10 cellular contexts compared by ENCODE assay signal in genomic region chr4:7872264-7872771, GRCh38.
DNase-seq lines count a peak whose midpoint lies in the region; ATAC-seq and TF ChIP-seq lines count a peak whose summit lies in the region.
"Had no signal": no experiment of that assay in that cellular context is flagged by ENCODE, and none has a peak within 500 bp of the region (broad histone marks: within the 10 kb centered on the region; RNA-seq: fewer than 3 reads in every experiment).

No MANE protein-coding gene starts in this region.

- H3K36me3 ChIP-seq in left ventricle myocardium inferior: peaks cover 8% of the 10 kb centered on the region
- peaks cover 0 to 5% (median 0%) of the 10 kb centered on the region in 3 donors for H3K36me3 ChIP-seq in tibial artery

- H3K27ac ChIP-seq in left ventricle myocardium inferior (replicated peaks): peak overlapping the region; percentile 21
- H3K27ac ChIP-seq in tibial artery: peak overlapping the region; percentile 33 to 67
- H3K27ac ChIP-seq: 22Rv1 had no signal

- H3K4me3 ChIP-seq in left ventricle myocardium inferior: no peak overlapping the region
- H3K4me3 ChIP-seq in tibial artery: no peak overlapping the region

- H3K9me3 ChIP-seq in left ventricle myocardium inferior (replicated peaks) (no peaks in the 10 kb centered on the region), tibial artery (no peaks in the 10 kb centered on the region)

- peak; percentile 70 for ATAC-seq in SK-N-SH treated with all-trans-retinoic acid at 6 μM for 48 hours

- intact Hi-C loops in left ventricle myocardium inferior (cut with micrococcal nuclease): no loop called here
- intact Hi-C loops in tibial artery (cut with DNase I; ENCODE audit: low total_unique reads): loop anchor here (10.0 kb wide), 1 partner anchor 68 kb away; no protein-coding TSS in a partner anchor

- DNase-seq in NCI-H1417 (lab: John Stamatoyannopoulos, UW) (peak in 2 of 3 experiments; percentile 5 to 61), NCI-H1417 treated with DMSO at 0.1 percent for 48 hours (lab: John Stamatoyannopoulos, UW) (no peak), left ventricle myocardium inferior (no peak), tibial artery (peak in 1 of 2 donors; percentile 59), OCI-M2 (lab: John Stamatoyannopoulos, UW; ENCODE audit: unreplicated experiment) (no peak), NCI-H774 (lab: John Stamatoyannopoulos, UW) (no peak), GF-D8 (lab: John Stamatoyannopoulos, UW) (no peak)
- DNase-seq: stimulated activated CD4-positive, alpha-beta T cell treated with anti-CD3 and anti-CD28 coated beads, Interleukin-4, amount 100 ng/mL, for 1 hour had no signal

- peaks cover 43% of the 10 kb centered on the region for H3K4me1 ChIP-seq in left ventricle myocardium inferior
- H3K4me1 ChIP-seq in tibial artery: peaks cover 5 to 43% (median 25%) of the 10 kb centered on the region in 4 donors

- H3K27me3 ChIP-seq in left ventricle myocardium inferior (ENCODE audit: low read depth) (no peaks in the 10 kb centered on the region), tibial artery (no peaks in the 10 kb centered on the region)

- no peak for TF ChIP-seq CTCF in left ventricle myocardium inferior (IDR thresholded peaks at IDR 0.05; ENCODE audit: borderline replicate concordance)
- TF ChIP-seq CTCF in tibial artery (IDR thresholded peaks at IDR 0.05): no peak

TF ChIP-seq in SK-N-SH treated with all-trans-retinoic acid at 6 μM for 48 hours, 23 proteins besides CTCF, POLR2A, EP300 and RAD21:
- TF ChIP-seq ZFP30 (CRISPR knock-in tag; IDR thresholded peaks at IDR 0.05) (no peak), OSR1 (CRISPR knock-in tag; IDR thresholded peaks at IDR 0.05) (no peak), ISL1 (CRISPR knock-in tag; IDR thresholded peaks at IDR 0.05) (0 out of 2 replicates have a peak, but pooled peaks have one; percentile 35), POU6F1 (CRISPR knock-in tag; IDR thresholded peaks at IDR 0.05; ENCODE audit: borderline replicate concordance, low read depth) (no peak)
TF ChIP-seq in SK-N-SH treated with all-trans-retinoic acid at 6 μM for 48 hours: peak in this region for 1.

Comparison
In these comparisons a context has a peak if more than half of its experiments do, and no peak if none do; other contexts are left out.
1. DNase-seq: peak in NCI-H1417 (2 of 3); none in NCI-H1417 treated with DMSO at 0.1 percent for 48 hours (single experiment), left ventricle myocardium inferior (single experiment), OCI-M2 (single experiment), NCI-H774 (single experiment) and GF-D8 (single experiment).